8 cellular contexts compared by ENCODE assay signal in the genomic region with DNA sequence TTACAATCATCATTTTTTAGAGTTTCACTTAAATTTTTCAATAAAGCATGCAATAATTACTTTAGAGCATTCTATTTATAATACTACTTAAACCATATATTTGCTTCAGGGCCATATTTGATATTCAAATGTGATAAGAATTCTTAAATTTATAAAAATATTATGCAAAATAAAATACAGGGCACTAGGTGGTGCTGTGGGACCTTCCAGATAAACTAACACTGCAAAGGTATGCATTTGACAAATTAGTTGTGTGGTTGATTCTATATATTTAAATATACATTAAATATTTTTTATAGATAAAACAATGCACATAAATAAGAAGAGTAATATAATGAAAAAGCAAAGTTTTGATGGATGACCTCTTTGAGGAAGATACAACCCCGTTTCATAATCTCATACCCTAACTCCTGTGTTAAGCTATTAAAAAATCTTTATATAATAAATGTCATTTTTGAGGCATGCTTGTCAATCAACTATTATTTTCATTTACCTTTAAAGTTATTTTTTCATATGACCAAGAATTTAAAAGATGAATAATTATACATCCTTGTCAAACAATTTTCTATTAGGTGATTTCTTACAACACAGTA.
DNase-seq lines count a peak whose midpoint lies in the region; FAIRE-seq and TF ChIP-seq lines count a peak whose summit lies in the region.

No MANE protein-coding gene starts in this region.

- no peak overlapping the region for H3K27ac ChIP-seq in OCI-LY3 (ENCODE audit: low read length)

- H3K27me3 Mint-ChIP-seq in nephron progenitor cell (ENCODE audit: low read depth, poor library complexity), result peaks cover 6% of the 10 kb centered on the region

- in situ Hi-C loops in G401 (cut with HindIII; ENCODE audit: low sequenced_read_pairs), result no loop called here

- no peaks in the 10 kb centered on the region for H3K79me2 ChIP-seq in OCI-LY3 (ENCODE audit: low read length)

- no peaks in the 10 kb centered on the region for H3K36me3 Mint-ChIP-seq in nephron progenitor cell (ENCODE audit: low read depth)

- no peak overlapping the region for H3K4me3 Mint-ChIP-seq in nephron progenitor cell

- DNase-seq in AG09309 (ENCODE audit: low read depth), result no peak
- DNase-seq in G401 (ENCODE audit: low spot score), result peak; percentile 34
- DNase-seq in nephron progenitor cell, result peak; percentile 5
- no peak for DNase-seq in NCI-H524 treated with DMSO at 0.1 percent for 48 hours (lab: John Stamatoyannopoulos, UW)
- DNase-seq in islet precursor cell, result no peak
- DNase-seq in mesenteric fat pad (ENCODE audit: low spot score), result no peak

- peak; percentile 92 for FAIRE-seq in colon (lab: Jason Lieb, UNC)

- H3K4me2 ChIP-seq in OCI-LY3 (ENCODE audit: low read length), result no peak overlapping the region

- H3K36me3 ChIP-seq in OCI-LY3 (replicated peaks; ENCODE audit: low read depth, low read length), result no peaks in the 10 kb centered on the region

- H3K27me3 ChIP-seq in OCI-LY3 (ENCODE audit: low read depth, low read length), result no peaks in the 10 kb centered on the region

- no peak overlapping the region for H3K9ac ChIP-seq in OCI-LY3 (ENCODE audit: low read length)

- peaks cover 4% of the 10 kb centered on the region for H3K4me1 Mint-ChIP-seq in nephron progenitor cell

- H3K9me3 ChIP-seq in OCI-LY3 (ENCODE audit: insufficient read depth, low read length), result no peaks in the 10 kb centered on the region

- no peaks in the 10 kb centered on the region for H4K20me1 ChIP-seq in OCI-LY3 (ENCODE audit: insufficient read depth, low read length)

- H2AFZ ChIP-seq in OCI-LY3 (ENCODE audit: low read depth, low read length), result no peak overlapping the region

- H3K9me3 Mint-ChIP-seq in nephron progenitor cell, result no peaks in the 10 kb centered on the region

- peak; percentile 59 for TF ChIP-seq CTCF in AG09309 (IDR thresholded peaks at IDR 0.05; ENCODE audit: control insufficient read depth, insufficient read depth, low read depth, low read length, missing control alignments)
- peak; percentile 56 for TF ChIP-seq CTCF in OCI-LY3 (IDR thresholded peaks at IDR 0.05; ENCODE audit: low read depth, low read length)
- TF ChIP-seq CTCF in nephron progenitor cell (IDR thresholded peaks at IDR 0.05), result peak; percentile 68

- H3K27ac Mint-ChIP-seq in nephron progenitor cell, result no peak overlapping the region

- H3K4me3 ChIP-seq in AG09309 (ENCODE audit: control insufficient read depth, low read depth, low read length) (no peak overlapping the region), OCI-LY3 (ENCODE audit: low read length) (no peak overlapping the region)

- H3K4me1 ChIP-seq in OCI-LY3 (ENCODE audit: low read length), result peaks cover 9% of the 10 kb centered on the region

Comparison
In these comparisons a context has a peak if more than half of its experiments do, and no peak if none do; other contexts are left out.
1. DNase-seq: peak in G401 (single experiment) and nephron progenitor cell (single experiment); none in AG09309 (single experiment), NCI-H524 treated with DMSO at 0.1 percent for 48 hours (single experiment), islet precursor cell (single experiment) and mesenteric fat pad (single experiment).
2. Peak in every context shown above with its lines, with median percentiles within 50 percentile points of each other: CTCF ChIP-seq.